Comparison of ENCODE assay signal across 8 cellular contexts in the genomic region with DNA sequence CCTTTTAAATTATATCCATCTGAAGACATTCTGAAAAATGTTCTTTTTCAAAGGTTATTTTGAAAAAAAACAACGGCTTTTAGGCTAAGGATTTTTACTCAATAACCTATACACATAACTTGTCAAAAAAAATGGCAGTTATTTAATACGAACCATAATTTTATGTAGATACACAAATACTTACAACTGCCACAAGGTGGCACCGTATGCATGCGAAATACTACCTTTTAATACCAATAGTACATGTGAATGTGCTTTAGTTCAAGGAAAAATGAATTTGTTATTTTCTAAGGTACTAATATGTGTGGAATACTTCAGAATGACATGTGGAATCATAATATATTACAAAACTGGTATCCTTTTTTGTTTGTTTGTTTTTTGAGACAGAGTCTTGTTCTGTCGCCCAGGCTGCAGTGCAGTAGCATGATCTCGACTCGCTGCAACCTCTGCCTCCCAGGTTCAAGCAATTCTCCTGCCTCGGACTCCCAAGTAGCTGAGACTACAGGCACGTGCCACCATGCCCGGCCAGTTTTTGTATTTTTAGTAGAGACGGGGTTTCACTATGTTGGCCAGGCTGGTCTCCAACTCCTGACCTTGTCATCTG. TPM values are rescaled to one million over a fixed set of nuclear protein-coding genes. Genes with fewer than 3 reads are reported as not detected.
DNase-seq lines count a peak whose midpoint lies in the region; ATAC-seq and TF ChIP-seq lines count a peak whose summit lies in the region.

No MANE protein-coding gene starts in this region.

- CTCF ChIA-PET in activated CD8-positive, alpha-beta memory T cell treated with anti-CD3 and anti-CD28 coated beads, Interleukin-2, amount 10 ng/mL, durations not matched to agents 7 days and 5 days (lab: Charles Lee): interaction anchor here (1.2 kb wide), 1 partner anchor 14 kb away, joined by 4 read pairs; no protein-coding TSS in a partner anchor

- TF ChIP-seq RAD21 in Ishikawa (IDR thresholded peaks at IDR 0.05; ENCODE audit: low read depth): peak; percentile 70

- H3K9me3 Mint-ChIP-seq in activated CD8-positive, alpha-beta memory T cell treated with anti-CD3 and anti-CD28 coated beads, Interleukin-2, amount 10 ng/mL, durations not matched to agents 7 days and 5 days (ENCODE audit: low read depth): no peaks in the 10 kb centered on the region

- no peaks in the 10 kb centered on the region for H3K36me3 ChIP-seq in tibial artery

- no peak for ATAC-seq in activated CD8-positive, alpha-beta memory T cell treated with anti-CD3 and anti-CD28 coated beads, Interleukin-2, amount 10 ng/mL, durations not matched to agents 7 days and 5 days

- peaks cover 30% of the 10 kb centered on the region for H3K4me1 Mint-ChIP-seq in activated CD8-positive, alpha-beta memory T cell treated with anti-CD3 and anti-CD28 coated beads, Interleukin-2, amount 10 ng/mL, durations not matched to agents 7 days and 5 days

- no peaks in the 10 kb centered on the region for H3K9me3 ChIP-seq in tibial artery

- TF ChIP-seq EP300 in Ishikawa (IDR thresholded peaks at IDR 0.05; ENCODE audit: borderline replicate concordance): no peak

- peaks cover 0 to 15% (median 9%) of the 10 kb centered on the region in 4 donors for H3K4me1 ChIP-seq in tibial artery

- H3K27me3 ChIP-seq in tibial artery: no peaks in the 10 kb centered on the region

- peak; percentile 43 to 56 for TF ChIP-seq CTCF in tibial artery (IDR thresholded peaks at IDR 0.05)

- intact Hi-C loops in tibial artery (cut with DNase I; ENCODE audit: low total_unique reads): loop anchor here (10.0 kb wide), 1 partner anchor 1024 kb away; no protein-coding TSS in a partner anchor
- intact Hi-C loops in posterior vena cava (cut with DNase I): no loop called here

- H3K27ac Mint-ChIP-seq in activated CD8-positive, alpha-beta memory T cell treated with anti-CD3 and anti-CD28 coated beads, Interleukin-2, amount 10 ng/mL, durations not matched to agents 7 days and 5 days: no peak overlapping the region

- H3K4me3 Mint-ChIP-seq in activated CD8-positive, alpha-beta memory T cell treated with anti-CD3 and anti-CD28 coated beads, Interleukin-2, amount 10 ng/mL, durations not matched to agents 7 days and 5 days: no peak overlapping the region

- H3K27ac ChIP-seq in tibial artery: no peak overlapping the region

- no peak overlapping the region for H3K4me3 ChIP-seq in tibial artery

- peak; percentile 76 for DNase-seq in activated CD8-positive, alpha-beta memory T cell treated with anti-CD3 and anti-CD28 coated beads, Interleukin-2, amount 10 ng/mL, durations not matched to agents 7 days and 5 days
- no peak for DNase-seq in activated CD8-positive, alpha-beta memory T cell treated with anti-CD3 and anti-CD28 coated beads, Interleukin-2, amount 50 U/mL, for 48 hours
- peak; percentile 18 to 21 for DNase-seq in SHP77 (lab: John Stamatoyannopoulos, UW)
- DNase-seq in cerebellar cortex (ENCODE audit: low spot score): peak; percentile 73
- DNase-seq in lung microvascular endothelial cell (ENCODE audit: low read depth in 2 of 2): peak; percentile 79 to 81
- no peak for DNase-seq in tibial artery
- DNase-seq in posterior vena cava (ENCODE audit: low spot score): no peak

- no peaks in the 10 kb centered on the region for H3K27me3 Mint-ChIP-seq in activated CD8-positive, alpha-beta memory T cell treated with anti-CD3 and anti-CD28 coated beads, Interleukin-2, amount 10 ng/mL, durations not matched to agents 7 days and 5 days

- H3K36me3 Mint-ChIP-seq in activated CD8-positive, alpha-beta memory T cell treated with anti-CD3 and anti-CD28 coated beads, Interleukin-2, amount 10 ng/mL, durations not matched to agents 7 days and 5 days: peaks cover 3% of the 10 kb centered on the region

TF ChIP-seq in Ishikawa, 13 proteins besides CTCF, POLR2A, EP300 and RAD21:
- no peak for TF ChIP-seq REST (IDR thresholded peaks at IDR 0.05; ENCODE audit: low read depth)
- no peak for TF ChIP-seq CEBPB (IDR thresholded peaks at IDR 0.05)
- TF ChIP-seq YY1 (IDR thresholded peaks at IDR 0.05; ENCODE audit: low read depth): no peak
- TF ChIP-seq, protein P1, sequence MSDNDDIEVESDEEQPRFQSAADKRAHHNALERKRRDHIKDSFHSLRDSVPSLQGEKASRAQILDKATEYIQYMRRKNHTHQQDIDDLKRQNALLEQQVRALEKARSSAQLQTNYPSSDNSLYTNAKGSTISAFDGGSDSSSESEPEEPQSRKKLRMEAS (IDR thresholded peaks at IDR 0.05): no peak
- TF ChIP-seq EGR1 (IDR thresholded peaks at IDR 0.05): no peak
- TF ChIP-seq FOXM1 (IDR thresholded peaks at IDR 0.05; ENCODE audit: borderline replicate concordance, low read depth): no peak
- no peak for TF ChIP-seq ZBTB7A (IDR thresholded peaks at IDR 0.05; ENCODE audit: low read depth)

RNA-seq across cellular contexts. Expression of gene MAD2L1, which starts 4.6 kb away (rescaled TPM):
- total RNA-seq in activated CD8-positive, alpha-beta memory T cell treated with anti-CD3 and anti-CD28 coated beads, Interleukin-2, amount 10 ng/mL, durations not matched to agents 7 days and 5 days: 10 to 100 TPM; 66.9 to 75.4 TPM
- total RNA-seq in lung microvascular endothelial cell (7.7 and 18.3 TPM in 2 replicates), posterior vena cava (1 to 10 TPM in 1 of 2 donors, under 1 TPM in 1; 0.95 to 2.7 TPM)

Comparison
In these comparisons a context has a peak if more than half of its experiments do, and no peak if none do; other contexts are left out.
1. DNase-seq: peak in activated CD8-positive, alpha-beta memory T cell treated with anti-CD3 and anti-CD28 coated beads, Interleukin-2, amount 10 ng/mL, durations not matched to agents 7 days and 5 days (single experiment), SHP77 (2 of 2), cerebellar cortex (single experiment) and lung microvascular endothelial cell (2 of 2); none in activated CD8-positive, alpha-beta memory T cell treated with anti-CD3 and anti-CD28 coated beads, Interleukin-2, amount 50 U/mL, for 48 hours (single experiment), tibial artery (0 of 2) and posterior vena cava (single experiment).